In the genomic region with DNA sequence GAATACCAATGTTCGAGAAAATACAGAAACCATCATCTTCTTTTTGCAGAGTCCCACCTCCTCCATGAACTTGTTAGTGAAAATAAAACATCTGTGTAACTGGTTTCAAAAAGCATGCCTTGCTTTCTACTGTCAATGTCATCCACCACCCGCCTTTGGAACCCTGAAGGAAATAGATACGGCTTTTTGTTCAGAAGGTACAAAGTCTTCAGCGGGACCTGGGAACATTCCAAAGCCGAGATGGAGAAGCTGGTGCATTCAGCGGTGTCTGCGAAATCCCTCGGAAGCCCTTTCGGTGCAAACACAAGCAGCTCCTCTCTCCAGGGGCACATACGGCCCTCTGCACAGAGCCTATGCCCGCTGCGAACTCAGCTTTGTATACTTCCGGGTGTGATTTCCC, we compare ENCODE assay signal across 9 cellular contexts.
"Had no signal": no experiment of that assay in that cellular context is flagged by ENCODE, and none has a peak within 500 bp of the region (broad histone marks: within the 10 kb centered on the region; RNA-seq: fewer than 3 reads in every experiment).

No MANE protein-coding gene starts in this region.

- H3K36me3 ChIP-seq: HAP-1 had no signal

- H2AFZ ChIP-seq: GM23248 had no signal

- H3K27ac Mint-ChIP-seq: HFFc6, IgD-negative memory B cell had no signal

- H3K9ac ChIP-seq: GM23248 had no signal

- ATAC-seq: HCT116, HepG2 had no signal

- H3K4me1 Mint-ChIP-seq: IgD-negative memory B cell had no signal

- H3K4me3 ChIP-seq: GM23248, HAP-1 had no signal

- DNase-seq: GM23248, GOT3, H7, HFFc6 had no signal

- H3K4me3 Mint-ChIP-seq: HFFc6, IgD-negative memory B cell had no signal

- H3K27ac ChIP-seq: GM23248, HL-60 had no signal

- H3K4me1 ChIP-seq: HAP-1 had no signal

- H3K36me3 Mint-ChIP-seq: IgD-negative memory B cell had no signal

- H3K9me3 ChIP-seq: HAP-1 had no signal

- H3K27me3 Mint-ChIP-seq: IgD-negative memory B cell had no signal
